Comparison of ENCODE assay signal across 39 cellular contexts in the genomic region with DNA sequence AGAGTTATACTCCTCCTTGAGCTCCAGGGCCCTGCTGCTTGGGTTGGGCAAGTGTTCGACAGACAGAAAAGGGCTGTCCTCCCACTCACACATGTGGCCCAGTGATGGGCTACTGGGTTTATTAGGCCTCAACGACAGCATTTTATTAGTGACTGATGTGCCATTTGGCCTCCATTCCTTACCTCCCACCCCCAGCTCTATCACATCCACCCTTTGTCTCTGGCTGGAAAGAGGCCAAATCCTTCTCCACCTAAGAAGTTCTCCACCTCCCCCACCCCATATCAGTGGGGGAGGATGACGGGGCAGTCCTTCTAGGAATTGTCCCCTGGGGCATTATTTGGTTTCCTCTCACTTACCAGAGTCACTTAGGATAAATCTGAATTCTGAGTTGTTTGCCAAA. TPM values are rescaled to one million over a fixed set of nuclear protein-coding genes. Genes with fewer than 3 reads are reported as not detected.
"Had no signal": no experiment of that assay in that cellular context is flagged by ENCODE, and none has a peak within 500 bp of the region (broad histone marks: within the 10 kb centered on the region; RNA-seq: fewer than 3 reads in every experiment).

No MANE protein-coding gene starts in this region.

- H3K36me3 Mint-ChIP-seq: activated CD8-positive, alpha-beta memory T cell treated with anti-CD3 and anti-CD28 coated beads, Interleukin-2, amount 10 ng/mL, durations not matched to agents 7 days and 5 days; activated naive CD8-positive, alpha-beta T cell treated with anti-CD3 and anti-CD28 coated beads for 36 hours had no signal

- H3K27ac ChIP-seq: ascending aorta, cardiac muscle cell, colonic mucosa, Peyer's patch, RWPE1, WERI-Rb-1 had no signal

- H3K27ac Mint-ChIP-seq: activated CD4-positive, alpha-beta memory T cell treated with anti-CD3 and anti-CD28 coated beads, Interleukin-2, amount 10 ng/mL, durations not matched to agents 7 days and 5 days; activated CD8-positive, alpha-beta memory T cell treated with anti-CD3 and anti-CD28 coated beads, Interleukin-2, amount 10 ng/mL, durations not matched to agents 7 days and 5 days; activated naive CD8-positive, alpha-beta T cell treated with anti-CD3 and anti-CD28 coated beads for 36 hours had no signal

- H3K4me3 Mint-ChIP-seq: activated CD4-positive, alpha-beta memory T cell treated with anti-CD3 and anti-CD28 coated beads, Interleukin-2, amount 10 ng/mL, durations not matched to agents 7 days and 5 days; activated CD8-positive, alpha-beta memory T cell treated with anti-CD3 and anti-CD28 coated beads, Interleukin-2, amount 10 ng/mL, durations not matched to agents 7 days and 5 days; activated naive CD8-positive, alpha-beta T cell treated with anti-CD3 and anti-CD28 coated beads for 36 hours; central memory CD8-positive, alpha-beta T cell had no signal

- H3K27me3 Mint-ChIP-seq: activated CD4-positive, alpha-beta memory T cell treated with anti-CD3 and anti-CD28 coated beads, Interleukin-2, amount 10 ng/mL, durations not matched to agents 7 days and 5 days; activated CD8-positive, alpha-beta memory T cell treated with anti-CD3 and anti-CD28 coated beads, Interleukin-2, amount 10 ng/mL, durations not matched to agents 7 days and 5 days; activated naive CD8-positive, alpha-beta T cell treated with anti-CD3 and anti-CD28 coated beads for 36 hours; central memory CD8-positive, alpha-beta T cell had no signal

- ATAC-seq: activated CD8-positive, alpha-beta memory T cell treated with anti-CD3 and anti-CD28 coated beads, Interleukin-2, amount 10 ng/mL, durations not matched to agents 7 days and 5 days; Right ventricle myocardium inferior had no signal

- H3K4me1 Mint-ChIP-seq: activated CD4-positive, alpha-beta memory T cell treated with anti-CD3 and anti-CD28 coated beads, Interleukin-2, amount 10 ng/mL, durations not matched to agents 7 days and 5 days; activated CD8-positive, alpha-beta memory T cell treated with anti-CD3 and anti-CD28 coated beads, Interleukin-2, amount 10 ng/mL, durations not matched to agents 7 days and 5 days; activated naive CD8-positive, alpha-beta T cell treated with anti-CD3 and anti-CD28 coated beads for 36 hours; central memory CD8-positive, alpha-beta T cell had no signal

- H3K27me3 ChIP-seq: ascending aorta, cardiac muscle cell, colonic mucosa, MG63, Peyer's patch had no signal

- H3K36me3 ChIP-seq: ascending aorta, cardiac muscle cell, colonic mucosa, MG63, Peyer's patch, WERI-Rb-1 had no signal

- H3K9me3 ChIP-seq: ascending aorta, colonic mucosa, MG63, Peyer's patch had no signal

- DNase-seq: activated CD4-positive, alpha-beta memory T cell treated with anti-CD3 and anti-CD28 coated beads, Interleukin-2, amount 10 ng/mL, durations not matched to agents 7 days and 5 days; activated CD4-positive, alpha-beta T cell treated with anti-CD3 and anti-CD28 coated beads for 1 hour; activated CD4-positive, alpha-beta T cell treated with anti-CD3 and anti-CD28 coated beads for 48 hours; activated CD4-positive, CD25-positive, alpha-beta regulatory T cell; activated CD8-positive, alpha-beta memory T cell treated with anti-CD3 and anti-CD28 coated beads for 24 hours; activated CD8-positive, alpha-beta memory T cell treated with anti-CD3 and anti-CD28 coated beads, Interleukin-2, amount 10 ng/mL, durations not matched to agents 7 days and 5 days; activated CD8-positive, alpha-beta memory T cell treated with anti-CD3 and anti-CD28 coated beads, Interleukin-2, amount 50 U/mL, for 48 hours; activated effector memory CD4-positive, alpha-beta T cell treated with anti-CD3 and anti-CD28 coated beads, Interleukin-2, amount 50 U/mL, for 16 hours; activated naive CD4-positive, alpha-beta T cell; activated naive CD4-positive, alpha-beta T cell treated with anti-CD3 and anti-CD28 coated beads, Interleukin-2, amount 50 U/mL, for 16 hours; activated naive CD8-positive, alpha-beta T cell treated with anti-CD3 and anti-CD28 coated beads for 36 hours; activated T-cell treated with anti-CD3 and anti-CD28 coated beads, Interleukin-2, amount 50 U/mL, for 48 hours; amniotic stem cell; colonic mucosa; Karpas-422; KBM-7; MG63; NCI-H1048; NCI-H1105 treated with DMSO at 0.1 percent for 48 hours; NCI-H1436; NCI-H187; NCI-H2029 treated with DMSO at 0.1 percent for 48 hours; NCI-H2107; NCI-H226; NCI-H446 treated with DMSO at 0.1 percent for 48 hours; NCI-H524; NCI-H774; Peyer's patch; SIG-M5; SW 1271; T-helper 1 cell; T1000; WERI-Rb-1 had no signal

- H3K4me1 ChIP-seq: ascending aorta, colonic mucosa, Peyer's patch had no signal

- H3K4me3 ChIP-seq: ascending aorta, cardiac muscle cell, colonic mucosa, MG63, Peyer's patch had no signal

RNA-seq across cellular contexts. Expression of a gene that starts 57.1 kb away (rescaled TPM):
- total RNA-seq: activated CD4-positive, alpha-beta memory T cell treated with anti-CD3 and anti-CD28 coated beads, Interleukin-2, amount 10 ng/mL, durations not matched to agents 7 days and 5 days; activated naive CD8-positive, alpha-beta T cell treated with anti-CD3 and anti-CD28 coated beads for 36 hours; T-helper 2 cell treated with Interferon-gamma antibody and Interleukin-4, amounts not matched to agents 100 ng/mL and 5 ng/mL, for 36 hours had no signal
